ENCODE assay signal across 20 cellular contexts in the genomic region with DNA sequence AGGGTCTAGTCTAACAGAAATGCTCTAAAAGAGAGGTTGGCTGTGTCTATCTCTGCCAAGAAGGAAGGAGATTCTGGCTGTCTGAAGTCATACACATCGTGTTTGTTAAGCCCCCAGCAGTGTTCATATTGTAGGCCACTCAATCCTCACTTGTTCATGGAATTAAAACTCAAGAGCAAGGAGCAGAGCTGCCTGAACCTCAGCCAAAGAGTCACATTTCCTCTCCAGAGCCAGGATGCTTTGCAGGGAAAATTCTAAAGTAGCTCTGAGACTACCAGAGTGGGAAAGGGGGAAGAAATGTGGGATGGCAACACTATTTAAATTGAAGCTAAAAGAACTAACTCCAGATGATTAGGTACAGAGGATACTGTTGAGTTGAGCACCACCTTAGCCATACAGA.
"Had no signal": no experiment of that assay in that cellular context is flagged by ENCODE, and none has a peak within 500 bp of the region (broad histone marks: within the 10 kb centered on the region; RNA-seq: fewer than 3 reads in every experiment).

No MANE protein-coding gene starts in this region.

- H3K36me3 Mint-ChIP-seq: activated naive CD8-positive, alpha-beta T cell; mesothelial cell of epicardium had no signal

- FAIRE-seq: urothelium cell line had no signal

- DNase-seq: activated CD4-positive, alpha-beta T cell treated with anti-CD3 and anti-CD28 coated beads for 48 hours; activated CD4-positive, CD25-positive, alpha-beta regulatory T cell; activated CD8-positive, alpha-beta T cell treated with anti-CD3 and anti-CD28 coated beads, Interleukin-2, amount 10 ng/mL, durations not matched to agents 7 days and 5 days; activated T-cell treated with anti-CD3 and anti-CD28 coated beads, Interleukin-2, amount 50 U/mL, for 4 hours; amniotic stem cell; central memory CD4-positive, alpha-beta T cell; foreskin keratinocyte; islet precursor cell; left colon; lower lobe of right lung; stimulated activated CD8-positive, alpha-beta memory T cell treated with anti-CD3 and anti-CD28 coated beads, Interleukin-4, amount 100 ng/mL, for 48 hours; stimulated activated naive CD4-positive, alpha-beta T cell treated with Interleukin-2 at 50 U/mL for 16 hours; T1000; tibial artery had no signal

- H3K27me3 Mint-ChIP-seq: activated naive CD8-positive, alpha-beta T cell had no signal

- H3K79me2 ChIP-seq: hepatocyte had no signal

- H3K9me3 Mint-ChIP-seq: activated T-cell treated with anti-CD3 and anti-CD28 coated beads, Interleukin-2, amount 50 U/mL, for 4 hours; mesothelial cell of epicardium had no signal

- H3K27me3 ChIP-seq: foreskin keratinocyte, hepatocyte, tibial artery had no signal

- H3K9me3 ChIP-seq: lower lobe of right lung, tibial artery had no signal

- H3K4me1 ChIP-seq: foreskin keratinocyte, lower lobe of right lung, tibial artery had no signal

- H3K4me2 ChIP-seq: hepatocyte had no signal

- H3K36me3 ChIP-seq: lower lobe of right lung, tibial artery had no signal

- H3K27ac ChIP-seq: coronary artery, foreskin keratinocyte, hepatocyte, lower lobe of right lung, tibial artery had no signal

- H3K4me3 ChIP-seq: coronary artery, hepatocyte, lower lobe of right lung, tibial artery had no signal

- H2AFZ ChIP-seq: hepatocyte had no signal

- ATAC-seq: activated CD8-positive, alpha-beta T cell treated with anti-CD3 and anti-CD28 coated beads, Interleukin-2, amount 10 ng/mL, durations not matched to agents 7 days and 5 days; activated T-cell treated with anti-CD3 and anti-CD28 coated beads, Interleukin-2, amount 50 U/mL, for 4 hours; foreskin keratinocyte; left colon; lower lobe of right lung had no signal

- H3K27ac Mint-ChIP-seq: activated CD8-positive, alpha-beta T cell treated with anti-CD3 and anti-CD28 coated beads, Interleukin-2, amount 10 ng/mL, durations not matched to agents 7 days and 5 days; activated naive CD8-positive, alpha-beta T cell; mesothelial cell of epicardium; progenitor cell of endocrine pancreas had no signal

- H3K4me3 Mint-ChIP-seq: activated CD8-positive, alpha-beta T cell treated with anti-CD3 and anti-CD28 coated beads, Interleukin-2, amount 10 ng/mL, durations not matched to agents 7 days and 5 days; activated naive CD8-positive, alpha-beta T cell; activated T-cell treated with anti-CD3 and anti-CD28 coated beads, Interleukin-2, amount 50 U/mL, for 4 hours; mesothelial cell of epicardium had no signal
